ENCODE assay signal across 25 cellular contexts in the genomic region with DNA sequence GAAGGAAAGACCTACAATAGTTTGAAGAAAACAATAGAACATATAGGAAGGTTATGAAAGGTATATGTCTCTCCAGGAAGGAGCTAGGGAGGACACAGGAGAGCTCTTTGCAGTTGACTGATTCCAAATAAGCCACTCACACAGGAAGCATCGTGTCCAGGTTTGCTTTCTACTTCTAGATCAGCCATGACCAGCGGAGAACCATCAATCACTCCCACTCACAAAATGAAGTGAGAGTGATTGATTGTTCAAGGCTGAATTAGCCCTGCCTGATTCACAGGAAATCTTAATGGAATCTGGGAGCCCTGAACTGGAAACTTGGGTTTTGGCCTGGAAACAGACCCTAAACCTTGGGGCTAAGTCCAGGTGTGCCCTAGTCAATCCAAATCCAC.
DNase-seq lines count a peak whose midpoint lies in the region; ATAC-seq and TF ChIP-seq lines count a peak whose summit lies in the region.
"Had no signal": no experiment of that assay in that cellular context is flagged by ENCODE, and none has a peak within 500 bp of the region (broad histone marks: within the 10 kb centered on the region; RNA-seq: fewer than 3 reads in every experiment).

No MANE protein-coding gene starts in this region.

- no peaks in the 10 kb centered on the region for H3K36me3 ChIP-seq in mammary epithelial cell (ENCODE audit: insufficient read depth, low read length)
- H3K36me3 ChIP-seq in OCI-LY1 (ENCODE audit: insufficient read depth, low read length), result no peaks in the 10 kb centered on the region
- H3K36me3 ChIP-seq in spleen, result no peaks in the 10 kb centered on the region
- H3K36me3 ChIP-seq: ascending aorta, neutrophil had no signal

- no peak for TF ChIP-seq CTCF in MCF 10A (IDR thresholded peaks at IDR 0.05; ENCODE audit: unreplicated experiment)
- TF ChIP-seq CTCF in mammary epithelial cell (conservative IDR thresholded peaks at IDR 0.05 in 1 of 2, IDR thresholded peaks at IDR 0.05 in 1 of 2; ENCODE audit: extremely low read depth in 1 of 2, insufficient read depth in 1 of 2, low read depth in 1 of 2, low read length in 2 of 2), result no peak
- TF ChIP-seq CTCF in OCI-LY1 (IDR thresholded peaks at IDR 0.05; ENCODE audit: low read length), result no peak
- no peak for TF ChIP-seq CTCF in fibroblast of pulmonary artery (IDR thresholded peaks at IDR 0.05; ENCODE audit: low read length, missing control alignments)
- TF ChIP-seq CTCF in spleen (IDR thresholded peaks at IDR 0.05 in 8 of 11, conservative IDR thresholded peaks at IDR 0.05 in 3 of 11), result no peak

- H4K20me1 ChIP-seq in mammary epithelial cell (ENCODE audit: insufficient read depth, low read length), result no peaks in the 10 kb centered on the region
- H4K20me1 ChIP-seq in OCI-LY1 (ENCODE audit: insufficient read depth, low read length), result no peaks in the 10 kb centered on the region

- no peak overlapping the region for H2AFZ ChIP-seq in mammary epithelial cell (ENCODE audit: low read depth, low read length)
- H2AFZ ChIP-seq in OCI-LY1 (ENCODE audit: low read length), result peak overlapping the region; percentile 96; the same call in 1 of the 2 replicates

- POLR2A ChIA-PET in MCF 10A (lab: Yijun Ruan, JAX), result no interaction called here

- CTCF ChIA-PET in MCF 10A (lab: Yijun Ruan, JAX) (no interaction called here), mammary epithelial cell (lab: Charles Lee; ENCODE audit: low non-redundant PET) (no interaction called here)
- CTCF ChIA-PET in activated naive CD4-positive, alpha-beta T cell treated with anti-CD3 and anti-CD28 coated beads for 36 hours (lab: Charles Lee), result no interaction called here

- no peak overlapping the region for H3K9ac ChIP-seq in mammary epithelial cell (ENCODE audit: insufficient read depth, low read length)
- H3K9ac ChIP-seq in OCI-LY1 (ENCODE audit: low read length), result no peak overlapping the region

- DNase-seq in MCF 10A (ENCODE audit: unreplicated experiment), result no peak
- DNase-seq in mammary epithelial cell, result no peak
- peak; percentile 14 for DNase-seq in fibroblast of pulmonary artery (ENCODE audit: low read depth)
- DNase-seq in spleen, result no peak
- no peak for DNase-seq in effector CD8-positive, alpha-beta T cell (lab: John Stamatoyannopoulos, UW)
- no peak for DNase-seq in activated naive CD4-positive, alpha-beta T cell treated with anti-CD3 and anti-CD28 coated beads for 36 hours
- DNase-seq: activated CD4-positive, CD25-positive, alpha-beta regulatory T cell; activated CD8-positive, alpha-beta T cell treated with anti-CD3 and anti-CD28 coated beads for 36 hours; activated T-cell treated with anti-CD3 and anti-CD28 coated beads, Interleukin-2, amount 50 U/mL, for 4 hours; C1 segment of cervical spinal cord; glutamatergic neuron; KG1; NCI-H2029; NCI-H524; retina; RPMI8226; stimulated activated CD8-positive, alpha-beta memory T cell treated with anti-CD3 and anti-CD28 coated beads, Interleukin-4, amount 100 ng/mL, for 48 hours; T-helper 9 cell had no signal

- ATAC-seq in HG03571 (IDR thresholded peaks at IDR 0.05; ENCODE audit: unreplicated experiment), result no peak
- ATAC-seq: activated CD8-positive, alpha-beta T cell treated with anti-CD3 and anti-CD28 coated beads for 36 hours; activated T-cell treated with anti-CD3 and anti-CD28 coated beads, Interleukin-2, amount 50 U/mL, for 4 hours; left lobe of liver had no signal

- no peaks in the 10 kb centered on the region for H3K27me3 Mint-ChIP-seq in MCF 10A (ENCODE audit: insufficient read depth, unreplicated experiment)
- no peaks in the 10 kb centered on the region for H3K27me3 Mint-ChIP-seq in activated naive CD4-positive, alpha-beta T cell treated with anti-CD3 and anti-CD28 coated beads for 36 hours (ENCODE audit: low read depth)
- H3K27me3 Mint-ChIP-seq: activated CD8-positive, alpha-beta T cell treated with anti-CD3 and anti-CD28 coated beads for 36 hours; activated naive CD4-positive, alpha-beta T cell treated with anti-CD3 and anti-CD28 coated beads, Interleukin-2, amount 50 U/mL, for 24 hours had no signal

- no peak overlapping the region for H3K4me3 Mint-ChIP-seq in MCF 10A (ENCODE audit: unreplicated experiment)
- no peak overlapping the region for H3K4me3 Mint-ChIP-seq in activated naive CD4-positive, alpha-beta T cell treated with anti-CD3 and anti-CD28 coated beads for 36 hours
- H3K4me3 Mint-ChIP-seq: activated CD8-positive, alpha-beta T cell treated with anti-CD3 and anti-CD28 coated beads for 36 hours; activated naive CD4-positive, alpha-beta T cell treated with anti-CD3 and anti-CD28 coated beads, Interleukin-2, amount 50 U/mL, for 24 hours; activated T-cell treated with anti-CD3 and anti-CD28 coated beads, Interleukin-2, amount 50 U/mL, for 4 hours had no signal

- H3K27me3 ChIP-seq in mammary epithelial cell (ENCODE audit: insufficient read depth, low read length) (no peaks in the 10 kb centered on the region), OCI-LY1 (ENCODE audit: insufficient read depth, low read length) (no peaks in the 10 kb centered on the region), spleen (replicated peaks in 1 of 7) (no peaks in the 10 kb centered on the region)
- H3K27me3 ChIP-seq: ascending aorta, neutrophil had no signal

- H3K4me2 ChIP-seq in mammary epithelial cell (ENCODE audit: insufficient read depth, low read depth, low read length), result no peak overlapping the region
- no peak overlapping the region for H3K4me2 ChIP-seq in OCI-LY1 (ENCODE audit: low read length)

- no TSS peak for BruUV-seq in MCF 10A (replicated peaks; lab: Mats Ljungman, UMichigan)
- BruUV-seq in mammary epithelial cell (replicated peaks; lab: Mats Ljungman, UMichigan), result no TSS peak

- in situ Hi-C loops in mammary epithelial cell (cut with MboI; ENCODE audit: low sequenced_read_pairs in 2 of 2), result no loop called here

- H3K4me1 Mint-ChIP-seq in MCF 10A (ENCODE audit: insufficient read depth, unreplicated experiment), result peaks cover 13% of the 10 kb centered on the region
- H3K4me1 Mint-ChIP-seq in activated naive CD4-positive, alpha-beta T cell treated with anti-CD3 and anti-CD28 coated beads for 36 hours (ENCODE audit: low read depth), result no peaks in the 10 kb centered on the region
- H3K4me1 Mint-ChIP-seq: activated naive CD4-positive, alpha-beta T cell treated with anti-CD3 and anti-CD28 coated beads, Interleukin-2, amount 50 U/mL, for 24 hours had no signal

- no peaks in the 10 kb centered on the region for H3K9me2 ChIP-seq in OCI-LY1 (ENCODE audit: low read depth, low read length)

- no peak for TF ChIP-seq POLR2A in spleen (IDR thresholded peaks at IDR 0.05)

- H3K9me3 ChIP-seq in mammary epithelial cell (replicated peaks; ENCODE audit: insufficient read depth, low read length) (no peaks in the 10 kb centered on the region), OCI-LY1 (ENCODE audit: low read length) (no peaks in the 10 kb centered on the region), spleen (no peaks in the 10 kb centered on the region)
- H3K9me3 ChIP-seq: ascending aorta, neutrophil had no signal

- H3K27ac ChIP-seq in mammary epithelial cell (ENCODE audit: insufficient read depth, low read depth, low read length) (no peak overlapping the region), OCI-LY1 (ENCODE audit: low read depth, low read length, poor library complexity, severe bottlenecking) (no peak overlapping the region), spleen (peak overlapping the region in 6 of 8 donors; percentile 29 to 74 (median 60))
- H3K27ac ChIP-seq: ascending aorta, neutrophil, SK-N-MC had no signal

- no peaks in the 10 kb centered on the region for H3K9me3 Mint-ChIP-seq in MCF 10A (ENCODE audit: unreplicated experiment)
- peaks cover 3% of the 10 kb centered on the region for H3K9me3 Mint-ChIP-seq in activated naive CD4-positive, alpha-beta T cell treated with anti-CD3 and anti-CD28 coated beads for 36 hours
- H3K9me3 Mint-ChIP-seq: activated CD8-positive, alpha-beta T cell treated with anti-CD3 and anti-CD28 coated beads for 36 hours; activated T-cell treated with anti-CD3 and anti-CD28 coated beads, Interleukin-2, amount 50 U/mL, for 4 hours had no signal

- 94% methylated on average over 2 of the region's 2 CpGs for WGBS in mammary epithelial cell (ENCODE audit: low coverage, missing lambda C conversion rate)
- WGBS in spleen, 5 donors, result 68 to 76% (median 71%) methylated on average over 2 of the region's 2 CpGs

- no peaks in the 10 kb centered on the region for H3K36me3 Mint-ChIP-seq in MCF 10A (ENCODE audit: insufficient read depth, unreplicated experiment)
- H3K36me3 Mint-ChIP-seq in activated naive CD4-positive, alpha-beta T cell treated with anti-CD3 and anti-CD28 coated beads for 36 hours (ENCODE audit: low read depth), result no peaks in the 10 kb centered on the region
- H3K36me3 Mint-ChIP-seq: activated naive CD4-positive, alpha-beta T cell treated with anti-CD3 and anti-CD28 coated beads, Interleukin-2, amount 50 U/mL, for 24 hours had no signal

- peaks cover 9% of the 10 kb centered on the region for H3K4me1 ChIP-seq in mammary epithelial cell (ENCODE audit: insufficient read depth, low read length)
- H3K4me1 ChIP-seq in OCI-LY1 (ENCODE audit: insufficient read depth, low read length, severe bottlenecking), result peaks cover 11% of the 10 kb centered on the region
- H3K4me1 ChIP-seq in spleen, result peaks cover 0 to 9% (median 0%) of the 10 kb centered on the region in 6 donors

- intact Hi-C loops in MCF 10A (cut with micrococcal nuclease), result no loop called here
- intact Hi-C loops in mammary epithelial cell (cut with micrococcal nuclease), result loop anchor here (1.0 kb wide), 1 partner anchor 10 kb away; no protein-coding TSS in a partner anchor
- intact Hi-C loops in spleen (cut with DNase I; ENCODE audit: low total_unique reads), result no loop called here
- intact Hi-C loops in activated naive CD4-positive, alpha-beta T cell treated with anti-CD3 and anti-CD28 coated beads for 36 hours (cut with micrococcal nuclease), result no loop called here

- H3K79me2 ChIP-seq in mammary epithelial cell (ENCODE audit: insufficient read depth, low read length), result no peaks in the 10 kb centered on the region
- no peaks in the 10 kb centered on the region for H3K79me2 ChIP-seq in OCI-LY1 (ENCODE audit: insufficient read depth, low read length)

- no peak overlapping the region for H3K4me3 ChIP-seq in mammary epithelial cell (replicated peaks in 1 of 3; ENCODE audit: insufficient read depth in 1 of 3, low read depth in 2 of 3, low read length in 3 of 3)
- H3K4me3 ChIP-seq in OCI-LY1 (ENCODE audit: low read depth, low read length, poor library complexity, severe bottlenecking), result no peak overlapping the region
- no peak overlapping the region for H3K4me3 ChIP-seq in fibroblast of pulmonary artery (replicated peaks; ENCODE audit: low read depth, low read length)
- no peak overlapping the region for H3K4me3 ChIP-seq in spleen
- H3K4me3 ChIP-seq: ascending aorta, SK-N-MC had no signal

- dilution Hi-C loops in mammary epithelial cell (cut with HindIII; ENCODE audit: low sequenced_read_pairs), result no loop called here

- H3F3A ChIP-seq in OCI-LY1 (ENCODE audit: insufficient read depth, low read length), result no peaks in the 10 kb centered on the region

- H3K27ac Mint-ChIP-seq in MCF 10A (ENCODE audit: low read depth, unreplicated experiment), result peak overlapping the region; percentile 13
- no peak overlapping the region for H3K27ac Mint-ChIP-seq in activated naive CD4-positive, alpha-beta T cell treated with anti-CD3 and anti-CD28 coated beads for 36 hours
- H3K27ac Mint-ChIP-seq: activated CD8-positive, alpha-beta T cell treated with anti-CD3 and anti-CD28 coated beads for 36 hours had no signal

Comparison
In these comparisons a context has a peak if more than half of its experiments do, and no peak if none do; other contexts are left out.
1. H3K27ac ChIP-seq: peak in spleen (6 of 8); none in mammary epithelial cell (single experiment) and OCI-LY1 (single experiment).